Comparison of ENCODE assay signal across 23 cellular contexts in genomic region chr1:157112186-157112867, GRCh38. TPM values are rescaled to one million over a fixed set of nuclear protein-coding genes. Genes with fewer than 3 reads are reported as not detected.
DNase-seq lines count a peak whose midpoint lies in the region; ATAC-seq, FAIRE-seq and TF ChIP-seq lines count a peak whose summit lies in the region.
"Had no signal": no experiment of that assay in that cellular context is flagged by ENCODE, and none has a peak within 500 bp of the region (broad histone marks: within the 10 kb centered on the region; RNA-seq: fewer than 3 reads in every experiment).

No MANE protein-coding gene starts in this region.

- H3K27me3 ChIP-seq in BLaER1 = no peaks in the 10 kb centered on the region
- H3K27me3 ChIP-seq in GM12878 (replicated peaks in 1 of 2; ENCODE audit: control insufficient read depth in 2 of 2, insufficient read depth in 2 of 2, low read length in 1 of 2) = 0 out of 4 replicates have a peak, but pooled peaks cover 0 to 2% of the 10 kb centered on the region in 2 experiments

- H3K36me3 ChIP-seq in BLaER1 (no peaks in the 10 kb centered on the region), GM12878 (ENCODE audit: control insufficient read depth in 2 of 2, insufficient read depth in 2 of 2, low read length in 1 of 2) (no peaks in the 10 kb centered on the region)
- H3K36me3 ChIP-seq: esophagus squamous epithelium had no signal

- DNase-seq in GM10248 (ENCODE audit: extremely low spot score) (peak; percentile 16), GM12878 (ENCODE audit: low read depth, low spot score) (no peak), mesenteric fat pad (ENCODE audit: low spot score) (peak; percentile 53), DMS 273 treated with DMSO at 0.1 percent for 48 hours (lab: John Stamatoyannopoulos, UW) (no peak), NCI-H2171 (lab: John Stamatoyannopoulos, UW) (no peak), NCI-H226 (no peak), NCI-H1694 treated with DMSO at 0.1 percent for 48 hours (lab: John Stamatoyannopoulos, UW) (no peak)
- DNase-seq: activated CD4-positive, alpha-beta T cell treated with anti-CD3 and anti-CD28 coated beads for 1 hour; C1 segment of cervical spinal cord; cerebellar nuclear complex; effector memory CD4-positive, alpha-beta T cell; esophagus squamous epithelium; naive B cell; NCI-H69; substantia nigra had no signal

- no peak for TF ChIP-seq POLR2A in GM12878 (IDR thresholded peaks at IDR 0.05; ENCODE audit: low read depth, low read length)

- CTCF ChIA-PET in GM10248 (lab: Yijun Ruan, JAX) = interaction anchor here (1.5 kb wide), 1 partner anchor 22 kb away, joined by 6 read pairs; no protein-coding TSS in a partner anchor
- CTCF ChIA-PET in GM12878 (lab: Yijun Ruan, JAX) = interaction anchor here (0.8 kb wide), 1 partner anchor 22 kb away, joined by 5 read pairs; no protein-coding TSS in a partner anchor

- H3K4me3 ChIP-seq in BLaER1 (no peak overlapping the region), GM12878 (no peak overlapping the region)
- H3K4me3 ChIP-seq: esophagus squamous epithelium had no signal

- intact Hi-C loops in GM12878 (cut with micrococcal nuclease; ENCODE audit: unreplicated experiment) = no loop called here

- no peak overlapping the region for H3K27ac ChIP-seq in BLaER1
- no peak overlapping the region for H3K27ac ChIP-seq in GM12878 (ENCODE audit: control insufficient read depth, insufficient read depth)
- H3K27ac ChIP-seq: esophagus squamous epithelium, KMS-11 had no signal

- RAD21 ChIA-PET in GM12878 (lab: Charles Lee; ENCODE audit: unreplicated experiment) = no interaction called here

- TF ChIP-seq RAD21 in GM12878 (IDR thresholded peaks at IDR 0.05; ENCODE audit: insufficient read depth, low read depth, low read length) = no peak

- H3K4me2 ChIP-seq in BLaER1 (peak overlapping the region; percentile 41; the same call in 1 of the 2 replicates), GM12878 (ENCODE audit: control insufficient read depth, insufficient read depth) (no peak overlapping the region)
- H3K4me2 ChIP-seq: KMS-11 had no signal

- no peaks in the 10 kb centered on the region for H3K79me2 ChIP-seq in GM12878 (ENCODE audit: control insufficient read depth, insufficient read depth, low read length)

- no peaks in the 10 kb centered on the region for H3K9me3 ChIP-seq in BLaER1
- H3K9me3 ChIP-seq in GM12878 (replicated peaks; ENCODE audit: control insufficient read depth, insufficient read depth, low read length) = no peaks in the 10 kb centered on the region
- H3K9me3 ChIP-seq: esophagus squamous epithelium had no signal

- TF ChIP-seq CTCF in GM10248 (IDR thresholded peaks at IDR 0.05; ENCODE audit: control extremely low read depth, extremely low read depth, low read depth, missing control alignments) = no peak
- TF ChIP-seq CTCF in GM12878 (IDR thresholded peaks at IDR 0.05 in 2 of 3, conservative IDR thresholded peaks at IDR 0.05 in 1 of 3; ENCODE audit: control insufficient read depth in 2 of 3, extremely low read depth in 1 of 3, insufficient read depth in 1 of 3, low read depth in 3 of 3, low read length in 3 of 3) = no peak

- BruUV-seq in GM12878 (replicated peaks; lab: Mats Ljungman, UMichigan) = no TSS peak

- no peaks in the 10 kb centered on the region for H4K20me1 ChIP-seq in BLaER1
- no peaks in the 10 kb centered on the region for H4K20me1 ChIP-seq in GM12878 (ENCODE audit: control insufficient read depth, insufficient read depth)

- no peak; the same call in 2 of the 3 replicates for ATAC-seq in GM12878

- 19% methylated on average over 8 of the region's 8 CpGs for WGBS in GM12878 (ENCODE audit: insufficient coverage, insufficient replicate concordance, low lambda C conversion rate, missing lambda C conversion rate)

- peaks cover 34% of the 10 kb centered on the region for H3K4me1 ChIP-seq in BLaER1
- peaks cover 16% of the 10 kb centered on the region for H3K4me1 ChIP-seq in GM12878 (ENCODE audit: control insufficient read depth, insufficient read depth, low read length)
- H3K4me1 ChIP-seq: esophagus squamous epithelium had no signal

- in situ Hi-C loops in GM12878 (cut with MboI) = no loop called here

- FAIRE-seq in GM12878 (lab: Jason Lieb, UNC) = no peak

- POLR2A ChIA-PET in GM10248 (lab: Yijun Ruan, JAX) = no interaction called here
- POLR2A ChIA-PET in GM12878 (lab: Charles Lee) = no interaction called here

- H3K9ac ChIP-seq in BLaER1 (no peak overlapping the region; the same call in 1 of the 2 replicates), GM12878 (ENCODE audit: control insufficient read depth, insufficient read depth, low read length) (no peak overlapping the region)
- H3K9ac ChIP-seq: KMS-11 had no signal

- SMC1A ChIA-PET in GM12878 (lab: Charles Lee; ENCODE audit: uncharacterized antibody, unreplicated experiment) = no interaction called here

- TF ChIP-seq EP300 in GM12878 (IDR thresholded peaks at IDR 0.05; ENCODE audit: borderline replicate concordance in 1 of 2, control insufficient read depth in 1 of 2, low read depth in 2 of 2, low read length in 2 of 2) = no peak

- no peak overlapping the region for H2AFZ ChIP-seq in GM12878 (ENCODE audit: control insufficient read depth, low read depth, low read length)

TF ChIP-seq in GM12878, 131 proteins besides CTCF, POLR2A, EP300 and RAD21 (continues in another document):
- TF ChIP-seq SMAD1 (IDR thresholded peaks at IDR 0.05; ENCODE audit: low read depth, partially characterized antibody) (no peak), HDAC2 (IDR thresholded peaks at IDR 0.05) (no peak), TCF12 (IDR thresholded peaks at IDR 0.05; ENCODE audit: low read depth, low read length) (no peak), DPF2 (IDR thresholded peaks at IDR 0.05) (peak; percentile 11; the same call in 1 of the 2 replicates), RUNX3 (IDR thresholded peaks at IDR 0.05; ENCODE audit: low read length) (0 out of 2 replicates have a peak, but pooled peaks have one; percentile 15)
- TF ChIP-seq, protein P1, sequence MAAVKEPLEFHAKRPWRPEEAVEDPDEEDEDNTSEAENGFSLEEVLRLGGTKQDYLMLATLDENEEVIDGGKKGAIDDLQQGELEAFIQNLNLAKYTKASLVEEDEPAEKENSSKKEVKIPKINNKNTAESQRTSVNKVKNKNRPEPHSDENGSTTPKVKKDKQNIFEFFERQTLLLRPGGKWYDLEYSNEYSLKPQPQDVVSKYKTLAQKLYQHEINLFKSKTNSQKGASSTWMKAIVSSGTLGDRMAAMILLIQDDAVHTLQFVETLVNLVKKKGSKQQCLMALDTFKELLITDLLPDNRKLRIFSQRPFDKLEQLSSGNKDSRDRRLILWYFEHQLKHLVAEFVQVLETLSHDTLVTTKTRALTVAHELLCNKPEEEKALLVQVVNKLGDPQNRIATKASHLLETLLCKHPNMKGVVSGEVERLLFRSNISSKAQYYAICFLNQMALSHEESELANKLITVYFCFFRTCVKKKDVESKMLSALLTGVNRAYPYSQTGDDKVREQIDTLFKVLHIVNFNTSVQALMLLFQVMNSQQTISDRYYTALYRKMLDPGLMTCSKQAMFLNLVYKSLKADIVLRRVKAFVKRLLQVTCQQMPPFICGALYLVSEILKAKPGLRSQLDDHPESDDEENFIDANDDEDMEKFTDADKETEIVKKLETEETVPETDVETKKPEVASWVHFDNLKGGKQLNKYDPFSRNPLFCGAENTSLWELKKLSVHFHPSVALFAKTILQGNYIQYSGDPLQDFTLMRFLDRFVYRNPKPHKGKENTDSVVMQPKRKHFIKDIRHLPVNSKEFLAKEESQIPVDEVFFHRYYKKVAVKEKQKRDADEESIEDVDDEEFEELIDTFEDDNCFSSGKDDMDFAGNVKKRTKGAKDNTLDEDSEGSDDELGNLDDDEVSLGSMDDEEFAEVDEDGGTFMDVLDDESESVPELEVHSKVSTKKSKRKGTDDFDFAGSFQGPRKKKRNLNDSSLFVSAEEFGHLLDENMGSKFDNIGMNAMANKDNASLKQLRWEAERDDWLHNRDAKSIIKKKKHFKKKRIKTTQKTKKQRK (IDR thresholded peaks at IDR 0.05; ENCODE audit: low read depth, low read length) = no peak

RNA-seq across cellular contexts. Expression of gene ETV3L, which starts 12.7 kb away (rescaled TPM):
- total RNA-seq in GM12878 (2013; cell fraction: nucleolus; rRNA removed) = 0.25 and 0.39 TPM in 2 replicates
- 0.28 and 0.33 TPM in 2 replicates for total RNA-seq in GM12878 (2014; rRNA removed)
- 0.31 and 0.32 TPM in 2 replicates for total RNA-seq in GM12878 (2014; rRNA removed; fragmentation: Illumina TruSeq; extraction: Trizol)
- 0.96 and 1.3 TPM in 2 replicates for total RNA-seq in GM12878 (2021)
- polyA plus RNA-seq in GM12878 (2011; ENCODE audit: low read depth) = 0.33 TPM
- 0.20 and 0.26 TPM in 2 replicates for polyA plus RNA-seq in GM12878 (2011; rRNA removed)
- 0.18 and 0.24 TPM in 2 replicates for polyA plus RNA-seq in GM12878 (2011; cell fraction: cytosol; rRNA removed)
- polyA plus RNA-seq in GM12878 (2011; cell fraction: nucleus; rRNA removed) = 0.15 and 0.18 TPM in 2 replicates
- polyA plus RNA-seq in GM12878 (2012) = 0.60 and 1.1 TPM in 2 replicates
- 0.57 and 0.86 TPM in 2 replicates for polyA plus RNA-seq in GM12878 (2014; fragmentation: Illumina TruSeq; extraction: Trizol)
- polyA plus RNA-seq in GM12878 (2014; fragmentation: Nextera tagmentation; extraction: Ambion mirVana) = under 1 TPM; 0.03 to 0.04 TPM
- 0.69 and 0.88 TPM in 2 replicates for polyA plus RNA-seq in GM12878 (2014; rRNA removed)
- polyA plus RNA-seq in GM12878 (2016; fragmentation: Nextera tagmentation; extraction: Ambion mirVana) = 1 to 10 TPM in 1 of 2 experiments, under 1 TPM in 1; 0.88 to 1.2 TPM
- polyA minus RNA-seq in GM12878 (2011; rRNA and poly(A)+ RNA removed) = 0.21 and 0.37 TPM in 2 replicates
- polyA minus RNA-seq in GM12878 (2011; cell fraction: cytosol; rRNA and poly(A)+ RNA removed) = not detected in 2 replicates
- polyA minus RNA-seq in GM12878 (2011; cell fraction: nucleus; rRNA and poly(A)+ RNA removed) = 0.38 TPM in 1 of 2 replicates, not detected in the other
- total RNA-seq in mesenteric fat pad = not detected
- total RNA-seq: aorta, esophagus squamous epithelium, G401, HT-29, OCI-LY7, Right ventricle myocardium inferior, ureter had no signal
- polyA plus RNA-seq: aorta had no signal

RNA-seq across cellular contexts. Expression of gene ETV3, which starts 25.9 kb away (rescaled TPM):
- 47.0 and 52.6 TPM in 2 replicates for total RNA-seq in GM12878 (2013; cell fraction: nucleolus; rRNA removed)
- total RNA-seq in GM12878 (2014; rRNA removed) = 6.9 and 7.9 TPM in 2 replicates
- 9.4 and 9.6 TPM in 2 replicates for total RNA-seq in GM12878 (2014; rRNA removed; fragmentation: Illumina TruSeq; extraction: Trizol)
- total RNA-seq in GM12878 (2021) = 13.8 and 15.8 TPM in 2 replicates
- polyA plus RNA-seq in GM12878 (2011; ENCODE audit: low read depth) = 4.2 TPM
- polyA plus RNA-seq in GM12878 (2011; rRNA removed) = 10.6 and 10.7 TPM in 2 replicates
- 5.7 and 6.2 TPM in 2 replicates for polyA plus RNA-seq in GM12878 (2011; cell fraction: cytosol; rRNA removed)
- 10.2 and 11.6 TPM in 2 replicates for polyA plus RNA-seq in GM12878 (2011; cell fraction: nucleus; rRNA removed)
- polyA plus RNA-seq in GM12878 (2012) = 6.7 and 7.3 TPM in 2 replicates
- polyA plus RNA-seq in GM12878 (2014; fragmentation: Illumina TruSeq; extraction: Trizol) = 8.2 and 8.6 TPM in 2 replicates
- polyA plus RNA-seq in GM12878 (2014; fragmentation: Nextera tagmentation; extraction: Ambion mirVana) = 1 to 10 TPM; 1.7 to 2.9 TPM
- 6.1 and 6.4 TPM in 2 replicates for polyA plus RNA-seq in GM12878 (2014; rRNA removed)
- 1 to 10 TPM; 3.6 to 4.6 TPM for polyA plus RNA-seq in GM12878 (2016; fragmentation: Nextera tagmentation; extraction: Ambion mirVana)
- 22.7 and 23.6 TPM in 2 replicates for polyA minus RNA-seq in GM12878 (2011; rRNA and poly(A)+ RNA removed)
- polyA minus RNA-seq in GM12878 (2011; cell fraction: cytosol; rRNA and poly(A)+ RNA removed) = 6.9 and 10.4 TPM in 2 replicates
- polyA minus RNA-seq in GM12878 (2011; cell fraction: nucleus; rRNA and poly(A)+ RNA removed) = 15.6 and 26.3 TPM in 2 replicates
- total RNA-seq in mesenteric fat pad = 37.2 TPM

Comparison
In these comparisons a context has a peak if more than half of its experiments do, and no peak if none do; other contexts are left out.
1. DNase-seq: peak in GM10248 (single experiment) and mesenteric fat pad (single experiment); none in GM12878 (single experiment), DMS 273 treated with DMSO at 0.1 percent for 48 hours (single experiment), NCI-H2171 (single experiment), NCI-H226 (single experiment) and NCI-H1694 treated with DMSO at 0.1 percent for 48 hours (single experiment).